Comparison of ENCODE assay signal across 8 cellular contexts in genomic region chr2:203688798-203689197, GRCh38. TPM values are rescaled to one million over a fixed set of nuclear protein-coding genes. Genes with fewer than 3 reads are reported as not detected.
DNase-seq lines count a peak whose midpoint lies in the region; ATAC-seq and TF ChIP-seq lines count a peak whose summit lies in the region.

No MANE protein-coding gene starts in this region.

- H3K27ac ChIP-seq in KMS-11 (peak overlapping the region; percentile 53), tibial artery (peak overlapping the region; percentile 10 to 54)

- no peaks in the 10 kb centered on the region for H3K36me3 ChIP-seq in KMS-11 (ENCODE audit: insufficient read depth)
- no peaks in the 10 kb centered on the region for H3K36me3 ChIP-seq in tibial artery
- H3K36me3 ChIP-seq in BE2C: no peaks in the 10 kb centered on the region

- peak overlapping the region; percentile 10 for H3K4me3 ChIP-seq in KMS-11 (IDR thresholded peaks at IDR 0.05; ENCODE audit: insufficient read depth, low read depth, low read length)
- no peak overlapping the region for H3K4me3 ChIP-seq in fibroblast of villous mesenchyme (ENCODE audit: low read depth, low read length)
- no peak overlapping the region for H3K4me3 ChIP-seq in tibial artery
- no peak overlapping the region for H3K4me3 ChIP-seq in BE2C (ENCODE audit: low read depth, low read length)

- no peak overlapping the region for H3K9ac ChIP-seq in KMS-11

- H3K27me3 ChIP-seq in KMS-11 (ENCODE audit: insufficient read depth, low read depth) (no peaks in the 10 kb centered on the region), tibial artery (no peaks in the 10 kb centered on the region), BE2C (no peaks in the 10 kb centered on the region)

- H4K20me1 ChIP-seq in KMS-11 (ENCODE audit: insufficient read depth): no peaks in the 10 kb centered on the region

- no peak overlapping the region for H2AFZ ChIP-seq in KMS-11 (ENCODE audit: low read depth)

- DNase-seq in EL (peak; percentile 75), fibroblast of villous mesenchyme (ENCODE audit: low read depth) (peak; percentile 91), tibial artery (peak in 1 of 2 donors; percentile 80), cortex of kidney (lab: John Stamatoyannopoulos, UW) (no peak), BE2C (no peak)
- DNase-seq in activated CD8-positive, alpha-beta memory T cell treated with anti-CD3 and anti-CD28 coated beads for 24 hours: no peak

- no peaks in the 10 kb centered on the region for H3K9me3 ChIP-seq in tibial artery
- H3K9me3 ChIP-seq in BE2C: no peaks in the 10 kb centered on the region

- ATAC-seq in GM21576 (IDR thresholded peaks at IDR 0.05; ENCODE audit: unreplicated experiment): peak; percentile 81

- no peak for TF ChIP-seq CTCF in KMS-11 (conservative IDR thresholded peaks at IDR 0.05; ENCODE audit: low read depth, low read length)
- TF ChIP-seq CTCF in fibroblast of villous mesenchyme (IDR thresholded peaks at IDR 0.05; ENCODE audit: insufficient read depth, low read depth, low read length): no peak
- no peak for TF ChIP-seq CTCF in tibial artery (IDR thresholded peaks at IDR 0.05)
- no peak for TF ChIP-seq CTCF in BE2C (IDR thresholded peaks at IDR 0.05; ENCODE audit: low read depth, low read length)

- H3K79me2 ChIP-seq in KMS-11 (ENCODE audit: insufficient read depth, low read depth): no peaks in the 10 kb centered on the region

- H3K4me1 ChIP-seq in KMS-11 (ENCODE audit: low read depth, poor library complexity, severe bottlenecking) (peaks cover 88% of the 10 kb centered on the region), tibial artery (peaks cover 5 to 57% (median 31%) of the 10 kb centered on the region in 4 donors), BE2C (no peaks in the 10 kb centered on the region)

- intact Hi-C loops in tibial artery (cut with DNase I; ENCODE audit: low total_unique reads): loop anchor here (10.0 kb wide), 1 partner anchor 104 kb away; no protein-coding TSS in a partner anchor

- peak overlapping the region; percentile 81 for H3K4me2 ChIP-seq in KMS-11

RNA-seq across cellular contexts. Expression of gene CD28, which starts 17.6 kb away (rescaled TPM):
- total RNA-seq in fibroblast of villous mesenchyme: not detected in 2 replicates
- polyA plus RNA-seq in BE2C (2012; ENCODE audit: insufficient read depth, insufficient read length, low read depth): not detected

Comparison
In these comparisons a context has a peak if more than half of its experiments do, and no peak if none do; other contexts are left out.
1. DNase-seq: peak in EL (single experiment) and fibroblast of villous mesenchyme (single experiment); none in activated CD8-positive, alpha-beta memory T cell treated with anti-CD3 and anti-CD28 coated beads for 24 hours (single experiment), cortex of kidney (single experiment) and BE2C (single experiment).